In the genomic region with DNA sequence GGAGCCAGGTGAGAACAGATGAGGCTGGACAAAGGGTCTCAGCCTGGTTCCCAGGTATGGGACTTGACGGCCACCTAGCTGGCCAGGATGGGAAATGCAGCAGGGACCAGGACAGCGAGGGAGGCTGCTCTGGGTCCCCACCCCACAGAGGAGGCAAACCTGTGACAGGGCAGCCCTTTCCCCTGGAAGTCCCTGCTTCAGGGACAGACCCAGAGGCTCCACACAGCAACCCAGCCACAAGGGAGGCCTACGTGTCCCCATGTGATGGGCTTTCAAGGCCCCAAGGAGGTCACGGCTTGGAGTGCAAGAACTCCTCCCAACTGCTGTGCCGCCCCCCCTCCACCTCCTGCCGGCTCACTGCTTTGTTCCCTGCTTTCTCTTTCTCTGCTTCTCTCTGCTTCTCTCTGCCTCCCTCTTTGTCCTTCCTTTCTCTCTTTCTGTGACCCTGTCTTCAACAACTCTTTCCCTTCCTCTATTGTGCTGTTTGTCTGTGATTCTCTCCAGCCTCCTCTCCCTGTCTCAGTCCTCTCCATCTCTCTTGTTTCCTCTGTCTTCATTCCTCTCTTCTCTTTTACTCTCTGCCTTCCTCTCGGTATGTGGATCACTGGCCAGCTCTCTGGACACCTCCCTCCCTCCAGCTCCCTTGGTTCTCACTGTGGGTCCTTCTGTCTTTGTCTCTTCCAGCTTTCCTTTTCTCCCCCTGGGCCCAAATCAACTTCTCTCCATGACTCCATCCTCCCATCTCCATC, we compare ENCODE assay signal across 9 cellular contexts. TPM values are rescaled to one million over a fixed set of nuclear protein-coding genes. Genes with fewer than 3 reads are reported as not detected.
DNase-seq lines count a peak whose midpoint lies in the region; ATAC-seq and TF ChIP-seq lines count a peak whose summit lies in the region.
"Had no signal": no experiment of that assay in that cellular context is flagged by ENCODE, and none has a peak within 500 bp of the region (broad histone marks: within the 10 kb centered on the region; RNA-seq: fewer than 3 reads in every experiment).

No MANE protein-coding gene starts in this region.

- H3K4me1 ChIP-seq in psoas muscle (no peaks in the 10 kb centered on the region), stomach (peaks cover 0 to 6% (median 0%) of the 10 kb centered on the region in 4 donors)

- no peaks in the 10 kb centered on the region for H3K36me3 ChIP-seq in psoas muscle (ENCODE audit: insufficient read depth in 1 of 2, low read depth in 1 of 2)
- H3K36me3 ChIP-seq in stomach, result no peaks in the 10 kb centered on the region

- DNase-seq in GM10248 (ENCODE audit: extremely low spot score) (no peak), NCI-H69 (lab: John Stamatoyannopoulos, UW) (peak; percentile 55), fibroblast of pulmonary artery (ENCODE audit: low read depth) (no peak), psoas muscle (peak in 1 of 2 donors; percentile 23), stomach (no peak), dorsolateral prefrontal cortex (no peak)
- no peak for DNase-seq in activated T-helper 2 cell treated with anti-CD3 and anti-CD28 coated beads, Interferon-gamma antibody, Interleukin-2, Interleukin-4, amounts not matched to agents 10 μg/mL and 5 μg/mL and 100 μg/mL, durations not matched to agents 14 hours and 24 hours and 36 hours (ENCODE audit: low spot score)
- DNase-seq: stimulated activated CD4-positive, alpha-beta T cell treated with anti-CD3 and anti-CD28 coated beads, Interleukin-2, amount 100 ng/mL, for 48 hours had no signal

- no peak overlapping the region for H3K27ac Mint-ChIP-seq in activated T-helper 2 cell treated with anti-CD3 and anti-CD28 coated beads, Interferon-gamma antibody, Interleukin-2, Interleukin-4, amounts not matched to agents 10 μg/mL and 5 μg/mL and 100 μg/mL, durations not matched to agents 14 hours and 24 hours and 36 hours

- no peak overlapping the region for H3K27ac ChIP-seq in psoas muscle
- H3K27ac ChIP-seq in stomach, result no peak overlapping the region
- no peak overlapping the region for H3K27ac ChIP-seq in dorsolateral prefrontal cortex

- TF ChIP-seq POLR2A in stomach (IDR thresholded peaks at IDR 0.05), result no peak

- intact Hi-C loops in psoas muscle (cut with DNase I) (no loop called here), stomach (cut with DNase I; ENCODE audit: low total_unique reads) (no loop called here), dorsolateral prefrontal cortex (cut with DNase I) (no loop called here)
- intact Hi-C loops in activated T-helper 2 cell treated with anti-CD3 and anti-CD28 coated beads, Interferon-gamma antibody, Interleukin-2, Interleukin-4, amounts not matched to agents 10 μg/mL and 5 μg/mL and 100 μg/mL, durations not matched to agents 14 hours and 24 hours and 36 hours (cut with micrococcal nuclease), result loop anchor here (10.0 kb wide), 1 partner anchor 752 kb away; no protein-coding TSS in a partner anchor

- POLR2A ChIA-PET in GM10248 (lab: Yijun Ruan, JAX), result no interaction called here

- CTCF ChIA-PET in GM10248 (lab: Yijun Ruan, JAX), result interaction anchor here (0.6 to 1.5 kb wide), 2 partner anchors 15 to 128 kb away, joined by 3 to 4 read pairs; no protein-coding TSS in a partner anchor

- ATAC-seq in psoas muscle, result peak; percentile 42 to 60 (median 52)

- H3K9me3 ChIP-seq in psoas muscle, result no peaks in the 10 kb centered on the region
- no peaks in the 10 kb centered on the region for H3K9me3 ChIP-seq in stomach

- H3K4me3 ChIP-seq in fibroblast of pulmonary artery (replicated peaks; ENCODE audit: low read depth, low read length) (no peak overlapping the region), psoas muscle (no peak overlapping the region), stomach (no peak overlapping the region), dorsolateral prefrontal cortex (no peak overlapping the region)

- H3K27me3 ChIP-seq in psoas muscle (ENCODE audit: insufficient read depth in 3 of 3, low read length in 2 of 3), result no peaks in the 10 kb centered on the region
- H3K27me3 ChIP-seq in stomach, result peaks cover 0 to 25% (median 0%) of the 10 kb centered on the region in 3 donors
- H3K27me3 ChIP-seq in dorsolateral prefrontal cortex, result peaks cover 0 to 10% (median 0%) of the 10 kb centered on the region in 45 donors

- H3K9me3 Mint-ChIP-seq in activated T-helper 2 cell treated with anti-CD3 and anti-CD28 coated beads, Interferon-gamma antibody, Interleukin-2, Interleukin-4, amounts not matched to agents 10 μg/mL and 5 μg/mL and 100 μg/mL, durations not matched to agents 14 hours and 24 hours and 36 hours, result no peaks in the 10 kb centered on the region

- peaks cover 37% of the 10 kb centered on the region for H3K27me3 Mint-ChIP-seq in activated T-helper 2 cell treated with anti-CD3 and anti-CD28 coated beads, Interferon-gamma antibody, Interleukin-2, Interleukin-4, amounts not matched to agents 10 μg/mL and 5 μg/mL and 100 μg/mL, durations not matched to agents 14 hours and 24 hours and 36 hours (ENCODE audit: low read depth)

- H3K4me1 Mint-ChIP-seq in activated T-helper 2 cell treated with anti-CD3 and anti-CD28 coated beads, Interferon-gamma antibody, Interleukin-2, Interleukin-4, amounts not matched to agents 10 μg/mL and 5 μg/mL and 100 μg/mL, durations not matched to agents 14 hours and 24 hours and 36 hours (ENCODE audit: low read depth), result peaks cover 11% of the 10 kb centered on the region

- WGBS in psoas muscle, 3 donors, result 56 to 61% (median 58%) methylated on average over 7 of the region's 7 CpGs
- WGBS in stomach, 5 donors, result 30 to 48% (median 36%) methylated on average over 7 of the region's 7 CpGs

- H3K4me3 Mint-ChIP-seq in activated T-helper 2 cell treated with anti-CD3 and anti-CD28 coated beads, Interferon-gamma antibody, Interleukin-2, Interleukin-4, amounts not matched to agents 10 μg/mL and 5 μg/mL and 100 μg/mL, durations not matched to agents 14 hours and 24 hours and 36 hours (ENCODE audit: low read depth), result no peak overlapping the region

- no peak for TF ChIP-seq EP300 in stomach (IDR thresholded peaks at IDR 0.05)

- TF ChIP-seq CTCF in GM10248 (IDR thresholded peaks at IDR 0.05; ENCODE audit: control extremely low read depth, extremely low read depth, low read depth, missing control alignments) (peak; percentile 3), fibroblast of pulmonary artery (IDR thresholded peaks at IDR 0.05; ENCODE audit: low read length, missing control alignments) (peak; percentile 47), psoas muscle (IDR thresholded peaks at IDR 0.05) (peak; percentile 22), stomach (IDR thresholded peaks at IDR 0.05) (peak in 2 of 7 experiments; percentile 26 to 47), dorsolateral prefrontal cortex (IDR thresholded peaks at IDR 0.05 in 54 of 56, conservative IDR thresholded peaks at IDR 0.05 in 2 of 56; ENCODE audit: low read depth in 1 of 56, partially characterized antibody in 56 of 56) (peak in 16 of 56 donors; percentile 6 to 38 (median 17))

- H3K36me3 Mint-ChIP-seq in activated T-helper 2 cell treated with anti-CD3 and anti-CD28 coated beads, Interferon-gamma antibody, Interleukin-2, Interleukin-4, amounts not matched to agents 10 μg/mL and 5 μg/mL and 100 μg/mL, durations not matched to agents 14 hours and 24 hours and 36 hours (ENCODE audit: low read depth), result no peaks in the 10 kb centered on the region

RNA-seq across cellular contexts. Expression of a gene that starts 9.6 kb away (rescaled TPM):
- total RNA-seq in psoas muscle (under 1 TPM; 0.18 to 0.90 (median 0.34) TPM), stomach (under 1 TPM in 2 of 5 donors, not detected in 3; 0.18 to 0.29 TPM), dorsolateral prefrontal cortex (1 to 10 TPM in 4 of 120 experiments, under 1 TPM in 73, not detected in 43; 0.11 to 1.1 (median 0.44) TPM)
- polyA plus RNA-seq in psoas muscle (1 to 10 TPM in 1 of 3 donors, under 1 TPM in 2; 0.93 to 1.9 (median 0.96) TPM), stomach (under 1 TPM; 0.46 to 0.75 (median 0.68) TPM)
- 0.23 and 0.32 TPM in 2 replicates for total RNA-seq in activated T-helper 2 cell treated with anti-CD3 and anti-CD28 coated beads, Interferon-gamma antibody, Interleukin-2, Interleukin-4, amounts not matched to agents 10 μg/mL and 5 μg/mL and 100 μg/mL, durations not matched to agents 14 hours and 24 hours and 36 hours

RNA-seq across cellular contexts. Expression of a gene that starts 57.3 kb away (rescaled TPM):
- total RNA-seq in psoas muscle (10 to 100 TPM; 31.6 to 64.7 (median 47.9) TPM), stomach (10 to 100 TPM in 4 of 5 donors, 1 to 10 TPM in 1; 9.7 to 60.3 (median 28.0) TPM), dorsolateral prefrontal cortex (100 to 1,000 TPM in 56 of 120 experiments, 10 to 100 TPM in 64; 46.7 to 245 (median 97.2) TPM)
- polyA plus RNA-seq in psoas muscle (100 to 1,000 TPM in 1 of 3 donors, 10 to 100 TPM in 2; 11.2 to 112 (median 36.2) TPM), stomach (10 to 100 TPM; 13.3 to 53.0 (median 45.3) TPM)
- 2.1 and 2.6 TPM in 2 replicates for total RNA-seq in activated T-helper 2 cell treated with anti-CD3 and anti-CD28 coated beads, Interferon-gamma antibody, Interleukin-2, Interleukin-4, amounts not matched to agents 10 μg/mL and 5 μg/mL and 100 μg/mL, durations not matched to agents 14 hours and 24 hours and 36 hours

RNA-seq across cellular contexts. Expression of a gene that starts 57.5 kb away (rescaled TPM):
- total RNA-seq in psoas muscle (1 to 10 TPM in 1 of 4 donors, under 1 TPM in 3; 0.55 to 1.3 (median 0.69) TPM), stomach (100 to 1,000 TPM in 1 of 5 donors, 1 to 10 TPM in 1, under 1 TPM in 1, not detected in 2; 0.87 to 594 (median 3.5) TPM), dorsolateral prefrontal cortex (1 to 10 TPM in 81 of 120 experiments, under 1 TPM in 37, not detected in 2; 0.20 to 5.6 (median 1.4) TPM)
- polyA plus RNA-seq in psoas muscle (under 1 TPM; 0.05 to 0.42 (median 0.25) TPM), stomach (1 to 10 TPM in 1 of 3 donors, under 1 TPM in 2; 0.31 to 7.0 (median 0.90) TPM)
- total RNA-seq in activated T-helper 2 cell treated with anti-CD3 and anti-CD28 coated beads, Interferon-gamma antibody, Interleukin-2, Interleukin-4, amounts not matched to agents 10 μg/mL and 5 μg/mL and 100 μg/mL, durations not matched to agents 14 hours and 24 hours and 36 hours, result not detected in 2 replicates
- total RNA-seq: glomerular endothelial cell had no signal
